In the genomic region with DNA sequence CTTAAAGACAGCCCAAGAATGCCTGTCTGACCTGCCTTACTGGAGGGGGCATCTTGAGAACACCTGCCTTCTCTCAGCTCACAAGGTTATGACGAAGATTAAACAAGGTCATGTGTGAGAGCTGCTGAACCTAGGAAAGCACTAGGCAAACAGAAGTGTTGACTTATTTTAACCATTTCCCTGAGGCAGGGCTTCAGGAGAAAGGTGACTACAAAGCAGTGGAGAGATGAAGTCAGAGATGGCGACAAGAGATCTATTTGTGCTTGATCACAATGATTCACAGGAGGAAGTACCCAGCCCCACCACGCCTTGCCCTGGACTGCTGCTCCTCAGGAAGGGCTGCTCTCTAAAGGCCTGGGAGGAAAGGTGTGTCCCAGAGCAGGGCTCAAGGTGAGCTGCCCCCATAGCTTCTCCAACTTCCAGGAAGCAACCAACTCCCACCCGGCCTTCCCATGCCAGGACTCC, we compare ENCODE assay signal across 9 cellular contexts. TPM values are rescaled to one million over a fixed set of nuclear protein-coding genes. Genes with fewer than 3 reads are reported as not detected.
A peak's percentile ranks its signal among the peaks of the same experiment; 100 is the strongest.
DNase-seq lines count a peak whose midpoint lies in the region; ATAC-seq and TF ChIP-seq lines count a peak whose summit lies in the region.
"Had no signal": no experiment of that assay in that cellular context is flagged by ENCODE, and none has a peak within 500 bp of the region (broad histone marks: within the 10 kb centered on the region; RNA-seq: fewer than 3 reads in every experiment).

No MANE protein-coding gene starts in this region.

- no peaks in the 10 kb centered on the region for H3K36me3 ChIP-seq in ovary
- H3K36me3 ChIP-seq in tibial artery = peaks cover 12 to 35% (median 22%) of the 10 kb centered on the region in 3 donors
- no peaks in the 10 kb centered on the region for H3K36me3 ChIP-seq in neural progenitor cell

- TF ChIP-seq EP300 in ovary (IDR thresholded peaks at IDR 0.05) = no peak

- H3F3A ChIP-seq in neural progenitor cell (ENCODE audit: low read depth) = no peaks in the 10 kb centered on the region

- H3K27me3 ChIP-seq in ovary (no peaks in the 10 kb centered on the region), tibial artery (no peaks in the 10 kb centered on the region), neural progenitor cell (no peaks in the 10 kb centered on the region)

- peak overlapping the region; percentile 85 for H3K27ac Mint-ChIP-seq in Calu3 (ENCODE audit: unreplicated experiment)
- H3K27ac Mint-ChIP-seq in central memory CD8-positive, alpha-beta T cell (ENCODE audit: low read depth) = peak overlapping the region; percentile 56
- peak overlapping the region; percentile 53 to 59 for H3K27ac Mint-ChIP-seq in natural killer cell
- no peak overlapping the region for H3K27ac Mint-ChIP-seq in neural progenitor cell

- H3K36me3 Mint-ChIP-seq in Calu3 (ENCODE audit: insufficient read depth, unreplicated experiment) = peaks cover 18% of the 10 kb centered on the region
- H3K36me3 Mint-ChIP-seq in central memory CD8-positive, alpha-beta T cell (ENCODE audit: insufficient read depth) = peaks cover 46% of the 10 kb centered on the region
- H3K36me3 Mint-ChIP-seq in natural killer cell = peaks cover 16% of the 10 kb centered on the region
- peaks cover 6% of the 10 kb centered on the region for H3K36me3 Mint-ChIP-seq in neural progenitor cell

- no peaks in the 10 kb centered on the region for H3K9me3 Mint-ChIP-seq in Calu3 (ENCODE audit: low read depth, unreplicated experiment)
- no peaks in the 10 kb centered on the region for H3K9me3 Mint-ChIP-seq in central memory CD8-positive, alpha-beta T cell
- no peaks in the 10 kb centered on the region for H3K9me3 Mint-ChIP-seq in natural killer cell
- no peaks in the 10 kb centered on the region for H3K9me3 Mint-ChIP-seq in neural progenitor cell

- H2AFZ ChIP-seq in neural progenitor cell (replicated peaks) = no peak overlapping the region

- no TSS peak for BruUV-seq in Calu3 (replicated peaks; lab: Mats Ljungman, UMichigan)

- no peak overlapping the region for H3K4me3 ChIP-seq in NB4 (ENCODE audit: low read depth, low read length)
- H3K4me3 ChIP-seq in ovary = no peak overlapping the region
- H3K4me3 ChIP-seq in tibial artery = no peak overlapping the region
- no peak overlapping the region for H3K4me3 ChIP-seq in neural progenitor cell

- ATAC-seq in central memory CD8-positive, alpha-beta T cell (replicated peaks; ENCODE audit: extremely low read depth, poor library complexity, severe bottlenecking) = no peak
- ATAC-seq in natural killer cell = no peak
- no peak for ATAC-seq in GM18858 (IDR thresholded peaks at IDR 0.05; ENCODE audit: unreplicated experiment)

- no peak overlapping the region for H3K9ac ChIP-seq in neural progenitor cell

- TF ChIP-seq POLR2A in NB4 (IDR thresholded peaks at IDR 0.05; ENCODE audit: extremely low read depth, insufficient read length) (no peak), ovary (IDR thresholded peaks at IDR 0.05) (no peak)

- TF ChIP-seq CTCF in Calu3 (IDR thresholded peaks at IDR 0.05; ENCODE audit: unreplicated experiment) (no peak), NB4 (IDR thresholded peaks at IDR 0.05; ENCODE audit: low read depth, low read length) (no peak), natural killer cell (IDR thresholded peaks at IDR 0.05) (no peak), ovary (IDR thresholded peaks at IDR 0.05) (no peak), tibial artery (IDR thresholded peaks at IDR 0.05) (no peak), neural progenitor cell (IDR thresholded peaks at IDR 0.05) (no peak)

- H4K20me1 ChIP-seq in neural progenitor cell (ENCODE audit: low read depth) = no peaks in the 10 kb centered on the region

- no peaks in the 10 kb centered on the region for H3K9me3 ChIP-seq in ovary
- H3K9me3 ChIP-seq in tibial artery = no peaks in the 10 kb centered on the region
- no peaks in the 10 kb centered on the region for H3K9me3 ChIP-seq in neural progenitor cell (ENCODE audit: low read depth)

- CTCF ChIA-PET in Calu3 (lab: Charles Lee) = interaction anchor here (0.9 to 1.7 kb wide), 8 partner anchors 18 to 384 kb away, joined by 3 to 11 read pairs (median 4); no protein-coding TSS in a partner anchor

- H3K27ac ChIP-seq in ovary (no peak overlapping the region), tibial artery (no peak overlapping the region), neural progenitor cell (no peak overlapping the region)

- H3K4me1 ChIP-seq in ovary (ENCODE audit: insufficient read depth) (peaks cover 6% of the 10 kb centered on the region), tibial artery (peaks cover 0 to 37% (median 27%) of the 10 kb centered on the region in 4 donors), neural progenitor cell (peaks cover 13% of the 10 kb centered on the region)

- DNase-seq in Calu3 = peak; percentile 81
- DNase-seq in NB4 (ENCODE audit: low read depth) = peak; percentile 43
- DNase-seq in central memory CD8-positive, alpha-beta T cell (ENCODE audit: low spot score in 2 of 2) = no peak
- no peak for DNase-seq in natural killer cell
- DNase-seq in ovary = no peak
- DNase-seq in tibial artery = no peak
- DNase-seq in neural progenitor cell (ENCODE audit: low spot score) = no peak
- DNase-seq: NCI-H524 had no signal

- WGBS in ovary, 3 donors = 83 to 90% (median 83%) methylated on average over 4 of the region's 4 CpGs

- H3K27me3 Mint-ChIP-seq in Calu3 (ENCODE audit: unreplicated experiment) (no peaks in the 10 kb centered on the region), natural killer cell (ENCODE audit: low read depth in 2 of 2) (no peaks in the 10 kb centered on the region), neural progenitor cell (ENCODE audit: insufficient read depth, low read depth) (no peaks in the 10 kb centered on the region)
- no peaks in the 10 kb centered on the region for H3K27me3 Mint-ChIP-seq in central memory CD8-positive, alpha-beta T cell

- no peaks in the 10 kb centered on the region for H3K79me2 ChIP-seq in neural progenitor cell (ENCODE audit: low read depth)

- peaks cover 42% of the 10 kb centered on the region for H3K4me1 Mint-ChIP-seq in Calu3 (ENCODE audit: low read depth, unreplicated experiment)
- peaks cover 21% of the 10 kb centered on the region for H3K4me1 Mint-ChIP-seq in central memory CD8-positive, alpha-beta T cell
- H3K4me1 Mint-ChIP-seq in natural killer cell = peaks cover 28 to 32% of the 10 kb centered on the region in 2 donors
- H3K4me1 Mint-ChIP-seq in neural progenitor cell = peaks cover 27% of the 10 kb centered on the region

- H3K4me2 ChIP-seq in neural progenitor cell = no peak overlapping the region

- intact Hi-C loops in Calu3 (cut with micrococcal nuclease; ENCODE audit: unreplicated experiment) = loop anchor here (2.0 kb wide), 1 partner anchor 21 kb away; no protein-coding TSS in a partner anchor
- intact Hi-C loops in natural killer cell (cut with micrococcal nuclease) = no loop called here
- intact Hi-C loops in ovary (cut with DNase I) = no loop called here
- intact Hi-C loops in tibial artery (cut with DNase I; ENCODE audit: low total_unique reads) = loop anchor here (10.0 kb wide), 2 partner anchors 235 to 315 kb away; partner anchors contain the start of gene SFR1

- H3K4me3 Mint-ChIP-seq in Calu3 (ENCODE audit: low read depth, unreplicated experiment) (peak overlapping the region; percentile 29), natural killer cell (no peak overlapping the region), neural progenitor cell (no peak overlapping the region)
- H3K4me3 Mint-ChIP-seq in central memory CD8-positive, alpha-beta T cell = no peak overlapping the region

RNA-seq across cellular contexts. Expression of gene STN1, which starts 27.8 kb away (rescaled TPM):
- total RNA-seq in Calu3 (2022) (13.1 and 16.0 TPM in 2 replicates), natural killer cell (10 to 100 TPM; 31.7 to 53.4 (median 34.0) TPM), ovary (10 to 100 TPM; 13.4 to 19.3 (median 17.3) TPM), neural progenitor cell (ENCODE audit: low replicate concordance) (26.4 and 32.0 TPM in 2 replicates)
- 10 to 100 TPM; 18.4 to 28.2 TPM for polyA plus RNA-seq in ovary

RNA-seq across cellular contexts. Expression of gene SH3PXD2A, which starts 34.9 kb away (rescaled TPM):
- 7.5 TPM in 2 replicates for total RNA-seq in Calu3 (2022)
- 1 to 10 TPM; 3.3 to 7.0 (median 4.9) TPM for total RNA-seq in natural killer cell
- 10 to 100 TPM; 15.3 to 82.9 (median 58.8) TPM for total RNA-seq in ovary
- 10 to 100 TPM; 29.3 to 37.4 TPM for polyA plus RNA-seq in ovary
- 2.3 and 4.7 TPM in 2 replicates for total RNA-seq in neural progenitor cell (ENCODE audit: low replicate concordance)

Comparison
In these comparisons a context has a peak if more than half of its experiments do, and no peak if none do; other contexts are left out.
1. DNase-seq: peak in Calu3 (single experiment) and NB4 (single experiment); none in central memory CD8-positive, alpha-beta T cell (0 of 2), natural killer cell (single experiment), ovary (0 of 5), tibial artery (0 of 2) and neural progenitor cell (single experiment).
2. intact Hi-C loops: an anchor here in Calu3 (2.0 kb wide) and tibial artery (10.0 kb wide); none called in natural killer cell and ovary.